2 cellular contexts compared by ENCODE assay signal in the genomic region with DNA sequence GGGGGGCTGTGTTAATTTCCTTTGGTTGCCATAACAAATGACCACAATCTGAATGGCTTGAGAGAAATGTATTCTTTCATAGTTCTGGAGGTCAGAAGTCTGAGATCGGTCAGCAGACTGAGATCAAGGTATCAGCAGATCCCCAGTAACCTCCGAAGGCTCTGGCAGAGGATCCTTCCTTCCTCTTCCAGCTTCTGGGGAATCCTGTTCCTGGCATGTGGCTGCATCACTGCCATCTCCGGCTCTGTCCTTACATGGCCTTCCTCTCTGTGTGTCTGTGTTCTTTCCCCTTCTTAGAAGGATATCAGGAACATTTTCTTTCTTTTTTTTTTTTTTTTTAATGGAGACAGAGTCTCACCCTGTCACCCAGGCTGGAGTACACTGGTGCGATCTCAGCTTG.
TF ChIP-seq lines count a peak whose summit lies in the region.

No MANE protein-coding gene starts in this region.

TF ChIP-seq in liver, 16 proteins besides CTCF, POLR2A, EP300 and RAD21:
- TF ChIP-seq TAF1 (conservative IDR thresholded peaks at IDR 0.05) (no peak), NR2F2 (IDR thresholded peaks at IDR 0.05) (peak; percentile 36)

TF ChIP-seq in HepG2, 621 proteins besides CTCF, POLR2A, EP300 and RAD21:
- TF ChIP-seq CBX5 (CRISPR knock-in tag; IDR thresholded peaks at IDR 0.05; ENCODE audit: borderline replicate concordance): no peak
- TF ChIP-seq HOXA3 (CRISPR knock-in tag; IDR thresholded peaks at IDR 0.05): no peak
- TF ChIP-seq, protein P1, sequence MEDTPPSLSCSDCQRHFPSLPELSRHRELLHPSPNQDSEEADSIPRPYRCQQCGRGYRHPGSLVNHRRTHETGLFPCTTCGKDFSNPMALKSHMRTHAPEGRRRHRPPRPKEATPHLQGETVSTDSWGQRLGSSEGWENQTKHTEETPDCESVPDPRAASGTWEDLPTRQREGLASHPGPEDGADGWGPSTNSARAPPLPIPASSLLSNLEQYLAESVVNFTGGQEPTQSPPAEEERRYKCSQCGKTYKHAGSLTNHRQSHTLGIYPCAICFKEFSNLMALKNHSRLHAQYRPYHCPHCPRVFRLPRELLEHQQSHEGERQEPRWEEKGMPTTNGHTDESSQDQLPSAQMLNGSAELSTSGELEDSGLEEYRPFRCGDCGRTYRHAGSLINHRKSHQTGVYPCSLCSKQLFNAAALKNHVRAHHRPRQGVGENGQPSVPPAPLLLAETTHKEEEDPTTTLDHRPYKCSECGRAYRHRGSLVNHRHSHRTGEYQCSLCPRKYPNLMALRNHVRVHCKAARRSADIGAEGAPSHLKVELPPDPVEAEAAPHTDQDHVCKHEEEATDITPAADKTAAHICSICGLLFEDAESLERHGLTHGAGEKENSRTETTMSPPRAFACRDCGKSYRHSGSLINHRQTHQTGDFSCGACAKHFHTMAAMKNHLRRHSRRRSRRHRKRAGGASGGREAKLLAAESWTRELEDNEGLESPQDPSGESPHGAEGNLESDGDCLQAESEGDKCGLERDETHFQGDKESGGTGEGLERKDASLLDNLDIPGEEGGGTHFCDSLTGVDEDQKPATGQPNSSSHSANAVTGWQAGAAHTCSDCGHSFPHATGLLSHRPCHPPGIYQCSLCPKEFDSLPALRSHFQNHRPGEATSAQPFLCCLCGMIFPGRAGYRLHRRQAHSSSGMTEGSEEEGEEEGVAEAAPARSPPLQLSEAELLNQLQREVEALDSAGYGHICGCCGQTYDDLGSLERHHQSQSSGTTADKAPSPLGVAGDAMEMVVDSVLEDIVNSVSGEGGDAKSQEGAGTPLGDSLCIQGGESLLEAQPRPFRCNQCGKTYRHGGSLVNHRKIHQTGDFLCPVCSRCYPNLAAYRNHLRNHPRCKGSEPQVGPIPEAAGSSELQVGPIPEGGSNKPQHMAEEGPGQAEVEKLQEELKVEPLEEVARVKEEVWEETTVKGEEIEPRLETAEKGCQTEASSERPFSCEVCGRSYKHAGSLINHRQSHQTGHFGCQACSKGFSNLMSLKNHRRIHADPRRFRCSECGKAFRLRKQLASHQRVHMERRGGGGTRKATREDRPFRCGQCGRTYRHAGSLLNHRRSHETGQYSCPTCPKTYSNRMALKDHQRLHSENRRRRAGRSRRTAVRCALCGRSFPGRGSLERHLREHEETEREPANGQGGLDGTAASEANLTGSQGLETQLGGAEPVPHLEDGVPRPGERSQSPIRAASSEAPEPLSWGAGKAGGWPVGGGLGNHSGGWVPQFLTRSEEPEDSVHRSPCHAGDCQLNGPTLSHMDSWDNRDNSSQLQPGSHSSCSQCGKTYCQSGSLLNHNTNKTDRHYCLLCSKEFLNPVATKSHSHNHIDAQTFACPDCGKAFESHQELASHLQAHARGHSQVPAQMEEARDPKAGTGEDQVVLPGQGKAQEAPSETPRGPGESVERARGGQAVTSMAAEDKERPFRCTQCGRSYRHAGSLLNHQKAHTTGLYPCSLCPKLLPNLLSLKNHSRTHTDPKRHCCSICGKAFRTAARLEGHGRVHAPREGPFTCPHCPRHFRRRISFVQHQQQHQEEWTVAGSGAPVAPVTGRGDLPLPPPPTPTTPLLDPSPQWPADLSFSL (CRISPR knock-in tag; IDR thresholded peaks at IDR 0.05): no peak
- TF ChIP-seq ZNF367 (CRISPR knock-in tag; IDR thresholded peaks at IDR 0.05; ENCODE audit: borderline replicate concordance): no peak
- no peak for TF ChIP-seq KMT2A (CRISPR knock-in tag; IDR thresholded peaks at IDR 0.05)
- TF ChIP-seq KDM2A (CRISPR knock-in tag; IDR thresholded peaks at IDR 0.05; ENCODE audit: borderline replicate concordance, low read depth): no peak
